20 cellular contexts compared by ENCODE assay signal in the genomic region with DNA sequence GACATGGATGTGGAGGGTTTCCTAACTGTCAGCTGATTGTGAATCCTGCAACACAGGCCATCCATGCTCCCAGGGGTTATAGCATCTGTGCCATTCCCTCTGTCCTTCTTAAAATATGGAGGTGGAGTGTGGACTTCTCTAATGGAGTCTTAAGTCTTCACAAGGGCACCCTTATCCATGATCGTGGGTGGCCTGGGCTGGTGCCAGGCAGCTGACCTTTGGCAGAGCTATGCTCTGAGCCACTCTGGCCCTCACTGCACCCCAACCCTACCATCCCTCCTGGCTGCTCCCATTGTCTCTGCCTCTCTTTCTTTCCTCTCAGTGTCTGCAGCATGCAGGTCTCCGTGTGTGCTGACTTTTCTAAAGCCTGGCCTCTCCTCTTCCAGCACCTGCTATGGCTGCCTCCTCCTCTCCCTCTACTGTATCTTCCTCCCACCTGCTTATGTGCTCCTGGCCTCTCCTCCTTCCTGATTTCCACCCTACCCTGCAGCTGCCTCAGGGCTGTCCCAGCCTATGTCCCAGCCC. TPM values are rescaled to one million over a fixed set of nuclear protein-coding genes. Genes with fewer than 3 reads are reported as not detected.
DNase-seq lines count a peak whose midpoint lies in the region; ATAC-seq and TF ChIP-seq lines count a peak whose summit lies in the region.
"Had no signal": no experiment of that assay in that cellular context is flagged by ENCODE, and none has a peak within 500 bp of the region (broad histone marks: within the 10 kb centered on the region; RNA-seq: fewer than 3 reads in every experiment).

No MANE protein-coding gene starts in this region.

- peaks cover 27% of the 10 kb centered on the region for H3K27me3 Mint-ChIP-seq in H9 (ENCODE audit: low read depth)

- H3K27me3 ChIP-seq in H9 (ENCODE audit: insufficient read depth, low read length), result no peaks in the 10 kb centered on the region

- H2AK5ac ChIP-seq in H9 (ENCODE audit: insufficient read length, low read length), result no peak overlapping the region

- H3K27ac Mint-ChIP-seq in H9, result no peak overlapping the region
- H3K27ac Mint-ChIP-seq: B cell; CD8-positive, alpha-beta T cell had no signal

- no peak for TF ChIP-seq CTCF in H9 (conservative IDR thresholded peaks at IDR 0.05)

- H3K36me3 Mint-ChIP-seq in H9 (ENCODE audit: insufficient read depth in 1 of 3, low read depth in 3 of 3), result peaks cover 6 to 9% (median 7%) of the 10 kb centered on the region in 3 experiments; a peak in 5 of 7 replicates
- H3K36me3 Mint-ChIP-seq: CD8-positive, alpha-beta T cell had no signal

- peaks cover 7 to 10% of the 10 kb centered on the region in 2 experiments; a peak in 2 of 5 replicates for H3K9me3 Mint-ChIP-seq in H9
- H3K9me3 Mint-ChIP-seq: CD8-positive, alpha-beta T cell had no signal

- H4K20me1 ChIP-seq in H9 (ENCODE audit: control insufficient read depth, insufficient read depth, insufficient read length), result no peaks in the 10 kb centered on the region

- peaks cover 0 to 4% of the 10 kb centered on the region in 2 experiments; a peak in 1 of 4 replicates for H3K4me1 Mint-ChIP-seq in H9
- H3K4me1 Mint-ChIP-seq: B cell had no signal

- no peaks in the 10 kb centered on the region for H3K79me1 ChIP-seq in H9 (ENCODE audit: insufficient read depth, low read depth, low read length, poor library complexity, severe bottlenecking)

- no peak overlapping the region for H3K4me2 ChIP-seq in H9 (ENCODE audit: insufficient read depth, insufficient read length, low read length)

- H3K4me1 ChIP-seq in H9 (ENCODE audit: insufficient read depth, low read length), result no peaks in the 10 kb centered on the region
- H3K4me1 ChIP-seq: SJCRH30 had no signal

- DNase-seq in NCI-H146 (lab: John Stamatoyannopoulos, UW) (peak; percentile 23), NCI-H146 treated with DMSO at 0.1 percent for 48 hours (lab: John Stamatoyannopoulos, UW; ENCODE audit: unreplicated experiment) (no peak), H9 (peak; percentile 13), islet precursor cell (peak; percentile 27), sciatic nerve (ENCODE audit: low spot score) (peak; percentile 41)
- DNase-seq: DMS79; GM23248; KBM-7; MV-4-11; NCI-H1417 treated with DMSO at 0.1 percent for 48 hours; NCI-H446; NK-92 treated with Interleukin-12 subunit alpha and Interleukin-12 subunit beta, amount 100 ng/mL, for 24 hours; SJCRH30 had no signal

- H2BK15ac ChIP-seq in H9 (ENCODE audit: low read depth, low read length), result no peak overlapping the region

- H4K91ac ChIP-seq in H9 (ENCODE audit: insufficient read length, low read depth, low read length), result no peak overlapping the region

- H3K79me2 ChIP-seq in H9 (ENCODE audit: insufficient read depth, low read length), result no peaks in the 10 kb centered on the region

- ATAC-seq in sciatic nerve, result no peak
- no peak for ATAC-seq in HG02884 (IDR thresholded peaks at IDR 0.05; ENCODE audit: unreplicated experiment)
- no peak for ATAC-seq in GM18511 (IDR thresholded peaks at IDR 0.05; ENCODE audit: unreplicated experiment)
- ATAC-seq in activated CD4-positive, CD25-positive, alpha-beta regulatory T cell treated with anti-CD3 and anti-CD28 coated beads, Interleukin-2, amount 50 U/mL, for 24 hours, result no peak
- ATAC-seq: HCT116 had no signal

- H3K4ac ChIP-seq in H9 (ENCODE audit: low read depth, low read length), result no peak overlapping the region

- no peak overlapping the region for H2BK20ac ChIP-seq in H9 (ENCODE audit: low read depth, low read length, poor library complexity, severe bottlenecking)

- H3K9me3 ChIP-seq in H9 (ENCODE audit: control insufficient read depth, low read depth, low read length), result no peaks in the 10 kb centered on the region
- H3K9me3 ChIP-seq: SJCRH30 had no signal

- WGBS in H9 (ENCODE audit: extremely low coverage, insufficient read length, low lambda C conversion rate), result no CpG with 5 or more reads among the region's 2 CpGs

- intact Hi-C loops in sciatic nerve (cut with DNase I), result no loop called here

- H2BK120ac ChIP-seq in H9 (ENCODE audit: low read depth, low read length, poor library complexity, severe bottlenecking), result no peak overlapping the region

- no peak overlapping the region for H2AFZ ChIP-seq in H9 (ENCODE audit: low read length)
- H2AFZ ChIP-seq: GM23248 had no signal

- H3K14ac ChIP-seq in H9 (ENCODE audit: insufficient read depth, low read length), result no peak overlapping the region

- no peak overlapping the region for H3K56ac ChIP-seq in H9 (ENCODE audit: insufficient read length, low read depth, low read length)

- no peak overlapping the region for H4K5ac ChIP-seq in H9 (ENCODE audit: insufficient read length, low read depth, low read length)

- no peak overlapping the region for H2BK5ac ChIP-seq in H9 (ENCODE audit: insufficient read length, low read length)

- no peak overlapping the region for H4K8ac ChIP-seq in H9 (replicated peaks; ENCODE audit: insufficient read length, low read depth, low read length)

- peak overlapping the region in 1 of 2 experiments; percentile 41; a peak in 1 of 5 replicates for H3K4me3 Mint-ChIP-seq in H9
- H3K4me3 Mint-ChIP-seq: B cell; CD8-positive, alpha-beta T cell had no signal

- no peak overlapping the region for H3T11ph ChIP-seq in H9 (ENCODE audit: low read length)

- no peaks in the 10 kb centered on the region for H3K23me2 ChIP-seq in H9 (ENCODE audit: insufficient read length, low read depth, low read length, poor library complexity, severe bottlenecking)

- no peak overlapping the region for H3K23ac ChIP-seq in H9 (ENCODE audit: insufficient read length, low read depth, low read length)

- H3K9ac ChIP-seq in H9 (ENCODE audit: extremely low read depth, insufficient read length, low read length), result no peak overlapping the region
- H3K9ac ChIP-seq: GM23248 had no signal

- no peak overlapping the region for H3K18ac ChIP-seq in H9 (ENCODE audit: insufficient read length, low read depth, low read length)

- H2BK12ac ChIP-seq in H9 (ENCODE audit: insufficient read length, low read depth, low read length), result no peak overlapping the region

- H3K27ac ChIP-seq in H9 (ENCODE audit: insufficient read length, low read depth, low read length), result no peak overlapping the region
- H3K27ac ChIP-seq: 22Rv1, GM23248, SJCRH30 had no signal

RNA-seq across cellular contexts. Expression of a gene that starts 11.2 kb away (rescaled TPM):
- total RNA-seq in H9 (2021) (52.0 and 52.7 TPM in 2 replicates), sciatic nerve (85.6 TPM)
